Comparison of ENCODE assay signal across 11 cellular contexts in the genomic region with DNA sequence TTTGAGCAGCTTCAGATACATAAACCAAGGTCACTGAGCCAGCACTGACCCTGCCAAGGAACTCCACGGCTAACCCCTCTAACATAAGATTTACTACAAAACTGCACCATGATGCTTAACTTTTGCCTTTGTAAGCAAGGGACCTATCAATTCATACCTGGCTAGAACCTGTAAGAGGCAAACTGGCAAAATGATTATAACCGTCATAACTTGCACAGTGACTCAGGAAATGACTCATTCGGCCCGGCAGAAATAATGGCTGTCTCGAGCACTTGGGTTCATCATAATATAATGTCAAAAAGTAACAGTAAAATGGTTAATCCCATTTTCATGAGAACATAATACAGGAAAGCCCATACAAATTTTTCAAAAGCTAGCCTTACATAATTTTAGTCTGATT. TPM values are rescaled to one million over a fixed set of nuclear protein-coding genes. Genes with fewer than 3 reads are reported as not detected.
A peak's percentile ranks its signal among the peaks of the same experiment; 100 is the strongest.
DNase-seq lines count a peak whose midpoint lies in the region; ATAC-seq, FAIRE-seq and TF ChIP-seq lines count a peak whose summit lies in the region.
"Had no signal": no experiment of that assay in that cellular context is flagged by ENCODE, and none has a peak within 500 bp of the region (broad histone marks: within the 10 kb centered on the region; RNA-seq: fewer than 3 reads in every experiment).

No MANE protein-coding gene starts in this region.

- H3K4me1 Mint-ChIP-seq in activated naive CD8-positive, alpha-beta T cell treated with anti-CD3 and anti-CD28 coated beads, Interleukin-2, amount 10 ng/mL, durations not matched to agents 7 days and 5 days: peaks cover 15% of the 10 kb centered on the region

- POLR2A ChIA-PET in activated naive CD8-positive, alpha-beta T cell treated with anti-CD3 and anti-CD28 coated beads, Interleukin-2, amount 10 ng/mL, durations not matched to agents 7 days and 5 days (lab: Charles Lee): no interaction called here

- H3K27me3 Mint-ChIP-seq in activated naive CD8-positive, alpha-beta T cell treated with anti-CD3 and anti-CD28 coated beads, Interleukin-2, amount 10 ng/mL, durations not matched to agents 7 days and 5 days: no peaks in the 10 kb centered on the region

- peak overlapping the region; percentile 72 for H3K27ac Mint-ChIP-seq in activated naive CD8-positive, alpha-beta T cell treated with anti-CD3 and anti-CD28 coated beads, Interleukin-2, amount 10 ng/mL, durations not matched to agents 7 days and 5 days

- TF ChIP-seq POLR2A in H54 (IDR thresholded peaks at IDR 0.05; ENCODE audit: low read depth, low read length): no peak

- DNase-seq in H54 (ENCODE audit: insufficient read length, low spot score): no peak
- DNase-seq in NOMO-1 treated with dmso at 0.1 percent for 144 hours (lab: John Stamatoyannopoulos, UW; ENCODE audit: unreplicated experiment): peak; percentile 15
- DNase-seq in activated naive CD8-positive, alpha-beta T cell treated with anti-CD3 and anti-CD28 coated beads, Interleukin-2, amount 10 ng/mL, durations not matched to agents 7 days and 5 days: no peak
- peak; percentile 11 to 25 for DNase-seq in stimulated activated CD4-positive, alpha-beta T cell treated with anti-CD3 and anti-CD28 coated beads, Interleukin-2, amount 100 ng/mL, for 48 hours
- no peak for DNase-seq in hypothalamus (lab: John Stamatoyannopoulos, UW)
- no peak for DNase-seq in superior temporal gyrus (ENCODE audit: extremely low spot score)
- DNase-seq: anterior cingulate cortex, NCI-H2171 treated with DMSO at 0.1 percent for 48 hours, right cardiac atrium had no signal

- peak; percentile 33 for FAIRE-seq in H54 (lab: Jason Lieb, UNC)

- no peaks in the 10 kb centered on the region for H3K9me3 Mint-ChIP-seq in activated naive CD8-positive, alpha-beta T cell treated with anti-CD3 and anti-CD28 coated beads, Interleukin-2, amount 10 ng/mL, durations not matched to agents 7 days and 5 days

- peaks cover 28% of the 10 kb centered on the region for H3K36me3 Mint-ChIP-seq in activated naive CD8-positive, alpha-beta T cell treated with anti-CD3 and anti-CD28 coated beads, Interleukin-2, amount 10 ng/mL, durations not matched to agents 7 days and 5 days

- peak; percentile 79 for ATAC-seq in activated naive CD8-positive, alpha-beta T cell treated with anti-CD3 and anti-CD28 coated beads, Interleukin-2, amount 10 ng/mL, durations not matched to agents 7 days and 5 days (ENCODE audit: low read depth)
- no peak for ATAC-seq in GM19023 (IDR thresholded peaks at IDR 0.05; ENCODE audit: unreplicated experiment)
- ATAC-seq: right cardiac atrium had no signal

- peak overlapping the region; percentile 31 for H3K4me3 Mint-ChIP-seq in activated naive CD8-positive, alpha-beta T cell treated with anti-CD3 and anti-CD28 coated beads, Interleukin-2, amount 10 ng/mL, durations not matched to agents 7 days and 5 days

RNA-seq across cellular contexts. Expression of a gene that starts 17.2 kb away (rescaled TPM):
- total RNA-seq in activated naive CD8-positive, alpha-beta T cell treated with anti-CD3 and anti-CD28 coated beads, Interleukin-2, amount 10 ng/mL, durations not matched to agents 7 days and 5 days: 1 to 10 TPM; 8.0 to 8.2 TPM
- total RNA-seq: HT1080 had no signal

Comparison
In these comparisons a context has a peak if more than half of its experiments do, and no peak if none do; other contexts are left out.
1. DNase-seq: peak in NOMO-1 treated with dmso at 0.1 percent for 144 hours (single experiment) and stimulated activated CD4-positive, alpha-beta T cell treated with anti-CD3 and anti-CD28 coated beads, Interleukin-2, amount 100 ng/mL, for 48 hours (2 of 2); none in H54 (single experiment), activated naive CD8-positive, alpha-beta T cell treated with anti-CD3 and anti-CD28 coated beads, Interleukin-2, amount 10 ng/mL, durations not matched to agents 7 days and 5 days (single experiment), hypothalamus (0 of 51) and superior temporal gyrus (single experiment).